Comparison of ENCODE assay signal across 8 cellular contexts in the genomic region with DNA sequence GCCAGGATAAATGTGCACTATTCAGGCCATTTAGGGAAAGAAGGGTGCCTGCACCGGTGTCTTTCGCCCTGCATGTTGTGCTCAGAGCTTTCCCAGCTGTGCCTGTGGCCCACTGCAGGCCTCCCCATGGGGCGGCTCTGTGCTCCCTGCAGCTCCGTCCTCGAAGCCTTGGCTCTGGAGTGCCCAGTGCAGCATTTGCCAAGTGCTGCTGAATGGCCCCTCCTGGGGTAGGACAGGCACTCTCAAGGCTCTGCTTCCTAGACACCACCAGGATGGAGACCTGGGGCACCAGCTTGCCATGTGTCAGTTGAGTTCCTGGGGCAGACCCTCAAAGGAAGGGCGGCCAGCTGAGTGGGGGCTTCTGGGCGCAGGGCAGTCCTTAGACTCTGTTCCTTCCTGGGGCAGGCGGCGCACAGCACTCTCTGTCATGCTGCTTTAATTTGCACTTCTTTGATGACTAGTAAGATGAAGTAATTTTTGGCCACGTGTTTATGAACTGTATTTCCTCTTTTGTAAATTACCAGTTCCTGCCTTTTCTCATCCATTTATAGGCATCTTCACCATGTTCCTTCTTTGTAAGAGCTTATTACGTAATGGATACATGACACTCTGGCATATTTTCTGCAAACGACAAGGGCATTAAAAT. TPM values are rescaled to one million over a fixed set of nuclear protein-coding genes. Genes with fewer than 3 reads are reported as not detected.
DNase-seq lines count a peak whose midpoint lies in the region; ATAC-seq and TF ChIP-seq lines count a peak whose summit lies in the region.

No MANE protein-coding gene starts in this region.

- TF ChIP-seq CTCF in choroid plexus epithelial cell (conservative IDR thresholded peaks at IDR 0.05; ENCODE audit: low read depth, low read length): no peak
- TF ChIP-seq CTCF in parathyroid adenoma (IDR thresholded peaks at IDR 0.05): no peak
- no peak for TF ChIP-seq CTCF in GM10266 (IDR thresholded peaks at IDR 0.05; ENCODE audit: control insufficient read depth, insufficient read depth, low read depth, missing control alignments)

- H3K9ac ChIP-seq in SK-N-MC (ENCODE audit: insufficient read length) (no peak overlapping the region), parathyroid adenoma (no peak overlapping the region)

- no peak overlapping the region for H3K4me2 ChIP-seq in parathyroid adenoma (ENCODE audit: low read length)

- H3K27ac ChIP-seq in SK-N-MC (peak overlapping the region; percentile 67), parathyroid adenoma (peak overlapping the region; percentile 47)

- H3K9me3 ChIP-seq in SK-N-MC (ENCODE audit: low read depth, low read length) (no peaks in the 10 kb centered on the region), parathyroid adenoma (ENCODE audit: control insufficient read depth, low read length) (no peaks in the 10 kb centered on the region)

- no peak for ATAC-seq in HG03139 (IDR thresholded peaks at IDR 0.05; ENCODE audit: unreplicated experiment)

- no peaks in the 10 kb centered on the region for H3K79me2 ChIP-seq in parathyroid adenoma

- H3K36me3 ChIP-seq in SK-N-MC (ENCODE audit: insufficient read depth, low read length) (no peaks in the 10 kb centered on the region), parathyroid adenoma (ENCODE audit: control insufficient read depth, insufficient read depth, low read length) (no peaks in the 10 kb centered on the region)

- no peak overlapping the region for H3K4me3 ChIP-seq in SK-N-MC
- H3K4me3 ChIP-seq in choroid plexus epithelial cell (ENCODE audit: low read depth, low read length): no peak overlapping the region
- no peak overlapping the region for H3K4me3 ChIP-seq in parathyroid adenoma (ENCODE audit: low read depth, low read length)

- H3K4me1 ChIP-seq in parathyroid adenoma: peaks cover 16% of the 10 kb centered on the region

- no peaks in the 10 kb centered on the region for H3K27me3 ChIP-seq in parathyroid adenoma (ENCODE audit: control insufficient read depth, insufficient read depth, low read length)

- DNase-seq in H4 (ENCODE audit: low spot score): peak; percentile 19
- DNase-seq in SK-N-MC (ENCODE audit: low read depth, low spot score): peak; percentile 28
- DNase-seq in choroid plexus epithelial cell (ENCODE audit: low read depth): peak; percentile 60
- DNase-seq in NCI-H2171 (lab: John Stamatoyannopoulos, UW): no peak
- DNase-seq in NCI-H128 (lab: John Stamatoyannopoulos, UW; ENCODE audit: unreplicated experiment): no peak
- no peak for DNase-seq in GM10266 (ENCODE audit: extremely low spot score)

- H2AFZ ChIP-seq in parathyroid adenoma: no peak overlapping the region

RNA-seq across cellular contexts. Expression of gene GNB1L, which starts 32.1 kb away (rescaled TPM):
- total RNA-seq in H4 (2014; rRNA removed; shearing (Covaris generic)): 5.7 and 12.4 TPM in 2 replicates

RNA-seq across cellular contexts. Expression of gene RTL10, which starts 32.1 kb away (rescaled TPM):
- 2.3 and 2.6 TPM in 2 replicates for total RNA-seq in H4 (2014; rRNA removed; shearing (Covaris generic))

RNA-seq across cellular contexts. Expression of gene COMT, which starts 54.8 kb away (rescaled TPM):
- 111 and 112 TPM in 2 replicates for total RNA-seq in H4 (2014; rRNA removed; shearing (Covaris generic))

RNA-seq across cellular contexts. Expression of gene TXNRD2, which starts 54.9 kb away (rescaled TPM):
- total RNA-seq in H4 (2014; rRNA removed; shearing (Covaris generic)): 7.5 and 9.1 TPM in 2 replicates

Comparison
In these comparisons a context has a peak if more than half of its experiments do, and no peak if none do; other contexts are left out.
1. DNase-seq: peak in H4 (single experiment), SK-N-MC (single experiment) and choroid plexus epithelial cell (single experiment); none in NCI-H2171 (single experiment), NCI-H128 (single experiment) and GM10266 (single experiment).